In genomic region chr6:155582016-155582991, GRCh38 we compare ENCODE assay signal across 25 cellular contexts.
"Had no signal": no experiment of that assay in that cellular context is flagged by ENCODE, and none has a peak within 500 bp of the region (broad histone marks: within the 10 kb centered on the region; RNA-seq: fewer than 3 reads in every experiment).

No MANE protein-coding gene starts in this region.

- H3K4me1 ChIP-seq: gastrocnemius medialis, left lung, neural progenitor cell, prostate gland, right atrium auricular region, suprapubic skin, thyroid gland had no signal

- DNase-seq: effector CD8-positive, alpha-beta T cell; endodermal cell; foreskin fibroblast; gastrocnemius medialis; head of caudate nucleus; kidney; mesenchymal stem cell; naive thymus-derived CD4-positive, alpha-beta T cell; stimulated activated CD4-positive, alpha-beta T cell treated with anti-CD3 and anti-CD28 coated beads, Interleukin-12 subunit alpha, Interleukin-12 subunit beta, amount 100 ng/mL, for 4 hours; stimulated activated CD4-positive, alpha-beta T cell treated with anti-CD3 and anti-CD28 coated beads, Interleukin-1b, Interleukin-23, amount 100 ng/mL, for 48 hours; stimulated activated CD4-positive, alpha-beta T cell treated with anti-CD3 and anti-CD28 coated beads, Interleukin-4, amount 100 ng/mL, for 1 hour; stimulated activated CD8-positive, alpha-beta memory T cell treated with anti-CD3 and anti-CD28 coated beads, Interleukin-4, amount 100 ng/mL, for 48 hours; stimulated activated naive CD4-positive, alpha-beta T cell; stimulated activated naive CD8-positive, alpha-beta T cell treated with anti-CD3 and anti-CD28 coated beads, Interleukin-15, amount 100 ng/mL, for 72 hours; thyroid gland; trophoblast cell had no signal

- H3K4me3 ChIP-seq: gastrocnemius medialis, left lung, neural progenitor cell, prostate gland, right atrium auricular region, smooth muscle cell, suprapubic skin, thyroid gland had no signal

- H3K36me3 ChIP-seq: gastrocnemius medialis, left lung, neural progenitor cell, prostate gland, right atrium auricular region, suprapubic skin, thyroid gland had no signal

- ATAC-seq: esophagus mucosa; gastrocnemius medialis; left lung; naive thymus-derived CD4-positive, alpha-beta T cell; sciatic nerve; stimulated activated naive CD8-positive, alpha-beta T cell treated with anti-CD3 and anti-CD28 coated beads, Interleukin-15, amount 100 ng/mL, for 72 hours had no signal

- H3K4me2 ChIP-seq: neural progenitor cell, smooth muscle cell had no signal

- H3K27ac ChIP-seq: epithelial cell of prostate, gastrocnemius medialis, left lung, neural progenitor cell, prostate gland, right atrium auricular region, suprapubic skin, thyroid gland had no signal

- H3K9me3 ChIP-seq: gastrocnemius medialis, left lung, prostate gland, right atrium auricular region, suprapubic skin, thyroid gland had no signal

- H3K9ac ChIP-seq: neural progenitor cell had no signal

- H3K27me3 ChIP-seq: gastrocnemius medialis, left lung, neural progenitor cell, right atrium auricular region, suprapubic skin, thyroid gland had no signal
